In the genomic region with DNA sequence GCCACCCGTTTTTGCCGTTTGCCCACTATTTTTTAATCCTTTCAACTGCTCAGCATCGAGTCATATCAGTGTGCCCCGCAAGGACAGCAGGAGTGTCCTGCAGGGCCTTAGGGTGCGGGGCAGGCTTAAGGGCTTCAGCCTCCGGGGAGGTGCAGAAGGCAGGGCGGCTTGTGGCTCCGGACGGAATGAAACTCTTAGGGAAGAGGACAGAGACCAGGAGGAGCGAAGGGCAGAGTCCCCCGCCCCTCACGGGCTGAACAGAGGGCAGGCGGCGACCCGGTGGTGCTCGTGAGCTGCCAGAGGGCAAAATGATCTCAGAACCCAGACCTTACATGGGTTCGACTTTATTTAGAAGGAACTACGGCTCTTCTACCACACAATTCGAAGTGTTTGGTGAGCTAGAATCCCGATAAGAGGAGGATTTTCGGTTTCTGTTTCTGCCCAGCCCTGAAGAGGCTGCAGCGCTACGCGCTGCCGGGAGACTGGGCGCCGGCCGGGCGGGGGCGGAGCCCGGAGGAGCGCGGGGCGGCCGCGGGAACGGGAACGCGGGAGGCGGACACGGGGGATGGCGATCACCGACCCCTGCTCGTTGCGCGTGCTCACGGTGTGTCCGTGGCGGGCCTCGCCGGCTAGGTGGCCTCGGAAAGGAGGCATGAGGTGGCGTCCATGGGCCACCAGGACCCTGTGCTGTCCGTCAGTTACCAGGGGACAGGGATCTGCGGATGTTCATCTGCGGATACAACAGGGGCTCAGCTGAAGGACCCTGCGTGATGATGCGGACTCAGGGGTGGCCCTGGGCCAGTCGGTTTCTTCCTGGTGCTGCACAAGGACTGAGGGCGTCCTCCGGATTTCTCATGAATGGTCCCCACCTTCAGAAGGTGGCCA, we compare ENCODE assay signal across 8 cellular contexts. TPM values are rescaled to one million over a fixed set of nuclear protein-coding genes. Genes with fewer than 3 reads are reported as not detected.
A peak's percentile ranks its signal among the peaks of the same experiment; 100 is the strongest.
DNase-seq lines count a peak whose midpoint lies in the region; ATAC-seq and TF ChIP-seq lines count a peak whose summit lies in the region.

No MANE protein-coding gene starts in this region.

- H3K9ac ChIP-seq in parathyroid adenoma, result no peak overlapping the region

- H3K4me2 ChIP-seq in parathyroid adenoma (ENCODE audit: low read length), result peak overlapping the region; percentile 66

- H3K4me3 Mint-ChIP-seq in activated naive CD8-positive, alpha-beta T cell treated with anti-CD3 and anti-CD28 coated beads, Interleukin-2, amount 50 U/mL, for 24 hours, result peak overlapping the region; percentile 88

- peak; percentile 70 for ATAC-seq in activated naive CD8-positive, alpha-beta T cell treated with anti-CD3 and anti-CD28 coated beads, Interleukin-2, amount 50 U/mL, for 24 hours

- H3K79me2 ChIP-seq in parathyroid adenoma, result no peaks in the 10 kb centered on the region

- H3K9me3 ChIP-seq in cardiac muscle cell (ENCODE audit: low read depth), result no peaks in the 10 kb centered on the region
- no peaks in the 10 kb centered on the region for H3K9me3 ChIP-seq in parathyroid adenoma (ENCODE audit: control insufficient read depth, low read length)
- no peaks in the 10 kb centered on the region for H3K9me3 ChIP-seq in vagina

- no peaks in the 10 kb centered on the region for H3K36me3 ChIP-seq in cardiac muscle cell
- no peaks in the 10 kb centered on the region for H3K36me3 ChIP-seq in parathyroid adenoma (ENCODE audit: control insufficient read depth, insufficient read depth, low read length)
- H3K36me3 ChIP-seq in vagina, result no peaks in the 10 kb centered on the region

- H3K4me1 ChIP-seq in cardiac muscle cell (ENCODE audit: low read depth) (no peaks in the 10 kb centered on the region), parathyroid adenoma (peaks cover 11% of the 10 kb centered on the region), vagina (peaks cover 64% of the 10 kb centered on the region)

- TF ChIP-seq CTCF in GM20000 (IDR thresholded peaks at IDR 0.05; ENCODE audit: extremely low read depth, missing control alignments), result no peak
- TF ChIP-seq CTCF in HL-60 (IDR thresholded peaks at IDR 0.05; ENCODE audit: insufficient read depth, low read length), result no peak
- TF ChIP-seq CTCF in cardiac muscle cell (IDR thresholded peaks at IDR 0.05; ENCODE audit: low read depth, low read length), result no peak
- no peak for TF ChIP-seq CTCF in parathyroid adenoma (IDR thresholded peaks at IDR 0.05)
- no peak for TF ChIP-seq CTCF in vagina (IDR thresholded peaks at IDR 0.05)

- H3K27ac ChIP-seq in HL-60 (replicated peaks), result peak overlapping the region; percentile 72
- no peak overlapping the region for H3K27ac ChIP-seq in cardiac muscle cell
- peak overlapping the region; percentile 74 for H3K27ac ChIP-seq in parathyroid adenoma
- peak overlapping the region; percentile 91 for H3K27ac ChIP-seq in vagina

- DNase-seq in DMS79 (lab: John Stamatoyannopoulos, UW) (peak; percentile 15), GM20000 (ENCODE audit: low spot score) (peak; percentile 82), HL-60 (ENCODE audit: low read depth in 1 of 2, low spot score in 1 of 2) (peak in 1 of 2 experiments; percentile 50), SK-MEL-5 (ENCODE audit: low read depth, low spot score) (peak; percentile 47), cardiac muscle cell (ENCODE audit: low read depth in 1 of 2, low spot score in 1 of 2) (peak; percentile 53 to 72), vagina (ENCODE audit: extremely low spot score in 2 of 2) (no peak)
- peak; percentile 70 for DNase-seq in activated naive CD8-positive, alpha-beta T cell treated with anti-CD3 and anti-CD28 coated beads, Interleukin-2, amount 50 U/mL, for 24 hours

- H3K9me3 Mint-ChIP-seq in activated naive CD8-positive, alpha-beta T cell treated with anti-CD3 and anti-CD28 coated beads, Interleukin-2, amount 50 U/mL, for 24 hours, result no peaks in the 10 kb centered on the region

- in situ Hi-C loops in SK-MEL-5 (cut with HindIII; ENCODE audit: low pct_unique_long_range_greater_than_20kb, low sequenced_read_pairs), result no loop called here

- H3K27me3 ChIP-seq in HL-60 (ENCODE audit: insufficient read depth, poor library complexity, severe bottlenecking), result no peaks in the 10 kb centered on the region
- peaks cover 31% of the 10 kb centered on the region for H3K27me3 ChIP-seq in cardiac muscle cell
- no peaks in the 10 kb centered on the region for H3K27me3 ChIP-seq in parathyroid adenoma (ENCODE audit: control insufficient read depth, insufficient read depth, low read length)
- H3K27me3 ChIP-seq in vagina, result no peaks in the 10 kb centered on the region

- peak overlapping the region; percentile 86 for H2AFZ ChIP-seq in parathyroid adenoma

- H3K4me3 ChIP-seq in HL-60 (replicated peaks; ENCODE audit: insufficient read depth, low read length) (peak overlapping the region; percentile 57), cardiac muscle cell (peak overlapping the region; percentile 46), parathyroid adenoma (ENCODE audit: low read depth, low read length) (peak overlapping the region; percentile 85), vagina (peak overlapping the region; percentile 76 to 77)

- intact Hi-C loops in vagina (cut with DNase I), result no loop called here

- peaks cover 76% of the 10 kb centered on the region for H3K4me1 Mint-ChIP-seq in activated naive CD8-positive, alpha-beta T cell treated with anti-CD3 and anti-CD28 coated beads, Interleukin-2, amount 50 U/mL, for 24 hours

- no peak for TF ChIP-seq POLR2A in vagina (IDR thresholded peaks at IDR 0.05)

- H3K27ac Mint-ChIP-seq in activated naive CD8-positive, alpha-beta T cell treated with anti-CD3 and anti-CD28 coated beads, Interleukin-2, amount 50 U/mL, for 24 hours, result peak overlapping the region; percentile 96

- H3K27me3 Mint-ChIP-seq in activated naive CD8-positive, alpha-beta T cell treated with anti-CD3 and anti-CD28 coated beads, Interleukin-2, amount 50 U/mL, for 24 hours, result no peaks in the 10 kb centered on the region

- peaks cover 10% of the 10 kb centered on the region for H3K36me3 Mint-ChIP-seq in activated naive CD8-positive, alpha-beta T cell treated with anti-CD3 and anti-CD28 coated beads, Interleukin-2, amount 50 U/mL, for 24 hours (ENCODE audit: low read depth)

RNA-seq across cellular contexts. Expression of a gene that starts 4.3 kb away (rescaled TPM):
- 43.2 and 44.3 TPM in 2 replicates for total RNA-seq in SK-MEL-5 (2014; rRNA removed; shearing (Covaris generic))
- polyA plus RNA-seq in SK-MEL-5 (2015; cell fraction: cytosol; rRNA removed), result 27.4 and 36.1 TPM in 2 replicates
- polyA plus RNA-seq in SK-MEL-5 (2015; cell fraction: nucleus; rRNA removed), result 25.0 and 44.6 TPM in 2 replicates
- total RNA-seq in cardiac muscle cell (not detected in 2 replicates), vagina (64.8 TPM)
- polyA plus RNA-seq in cardiac muscle cell, result 0.24 and 2.0 TPM in 2 replicates

Comparison
In these comparisons a context has a peak if more than half of its experiments do, and no peak if none do; other contexts are left out.
1. DNase-seq: peak in DMS79 (single experiment), GM20000 (single experiment), SK-MEL-5 (single experiment), activated naive CD8-positive, alpha-beta T cell treated with anti-CD3 and anti-CD28 coated beads, Interleukin-2, amount 50 U/mL, for 24 hours (single experiment) and cardiac muscle cell (2 of 2); none in vagina (0 of 2).
2. RNA of a gene that starts 4.3 kb away (total RNA-seq): 64.8 TPM in vagina (single experiment) and 43.2 to 44.3 TPM in SK-MEL-5; not detected in cardiac muscle cell; every median in the first group is over 10 times any median in the second.
3. Peak in every context shown above with its lines, with median percentiles within 50 percentile points of each other: H3K4me3 ChIP-seq.